In the genomic region with DNA sequence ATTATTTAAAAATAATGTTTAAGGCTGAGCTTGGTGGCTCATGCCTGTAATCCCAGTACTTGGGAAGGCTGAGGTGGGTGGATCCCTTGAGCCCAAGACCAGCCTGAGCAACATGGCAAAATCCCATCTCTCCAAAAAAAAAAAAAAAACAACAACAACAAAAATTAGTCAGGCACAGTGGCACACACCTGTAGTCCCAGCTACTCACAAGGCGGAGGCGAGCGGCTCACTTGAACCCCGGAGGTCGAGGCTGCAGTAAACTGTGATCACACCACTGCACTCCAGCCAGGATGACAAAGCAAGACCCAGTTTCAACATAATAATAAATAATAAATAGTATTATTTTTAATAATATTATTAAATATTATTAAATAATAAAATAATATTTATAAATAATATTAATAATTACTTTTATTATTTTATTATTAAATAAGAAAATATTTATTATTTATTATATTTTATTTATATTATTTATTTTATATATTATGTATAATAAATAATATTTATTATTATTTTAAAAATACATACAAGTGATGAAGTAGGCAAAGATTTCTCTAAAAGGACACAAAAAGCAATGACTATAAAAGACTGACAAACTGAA, we compare ENCODE assay signal across 22 cellular contexts. TPM values are rescaled to one million over a fixed set of nuclear protein-coding genes. Genes with fewer than 3 reads are reported as not detected.
"Had no signal": no experiment of that assay in that cellular context is flagged by ENCODE, and none has a peak within 500 bp of the region (broad histone marks: within the 10 kb centered on the region; RNA-seq: fewer than 3 reads in every experiment).

No MANE protein-coding gene starts in this region.

- H3K4me1 ChIP-seq: left ventricle myocardium inferior, lower lobe of right lung, neural progenitor cell, prostate gland, transverse colon had no signal

- H3K9ac ChIP-seq: neural progenitor cell had no signal

- H3K9me3 ChIP-seq: left ventricle myocardium inferior, lower lobe of right lung, ovary, prostate gland, right lobe of liver, stomach, thoracic aorta, transverse colon had no signal

- H3K27ac Mint-ChIP-seq: memory B cell; natural killer cell treated with Interleukin-12 subunit alpha and Interleukin-12 subunit beta and Interleukin-15 and Interleukin-18, amount 100 ng/mL, for 72 hours; neural progenitor cell had no signal

- H3K36me3 Mint-ChIP-seq: natural killer cell treated with Interleukin-12 subunit alpha and Interleukin-12 subunit beta and Interleukin-15 and Interleukin-18, amount 100 ng/mL, for 72 hours; neural progenitor cell had no signal

- ATAC-seq: left cardiac atrium; lower lobe of right lung; natural killer cell treated with Interleukin-12 subunit alpha and Interleukin-12 subunit beta and Interleukin-15 and Interleukin-18, amount 100 ng/mL, for 72 hours; right lobe of liver had no signal

- DNase-seq: cortex of kidney; dorsolateral prefrontal cortex; effector CD8-positive, alpha-beta T cell; foreskin melanocyte; left cardiac atrium; left ventricle myocardium inferior; lower lobe of right lung; midbrain; nucleus accumbens; ovary; right lobe of liver; stimulated activated CD4-positive, alpha-beta T cell treated with anti-CD3 and anti-CD28 coated beads, Interleukin-2, amount 100 ng/mL, for 24 hours; stimulated activated naive CD4-positive, alpha-beta T cell; stomach; substantia nigra; transverse colon had no signal

- H3K27me3 ChIP-seq: dorsolateral prefrontal cortex, ovary, right lobe of liver, stomach, transverse colon had no signal

- H3K9me3 Mint-ChIP-seq: memory B cell; natural killer cell treated with Interleukin-12 subunit alpha and Interleukin-12 subunit beta and Interleukin-15 and Interleukin-18, amount 100 ng/mL, for 72 hours; neural progenitor cell had no signal

- FAIRE-seq: keratinocyte had no signal

- H3K4me1 Mint-ChIP-seq: memory B cell had no signal

- H3K27me3 Mint-ChIP-seq: memory B cell; natural killer cell treated with Interleukin-12 subunit alpha and Interleukin-12 subunit beta and Interleukin-15 and Interleukin-18, amount 100 ng/mL, for 72 hours had no signal

- H3K36me3 ChIP-seq: left ventricle myocardium inferior, lower lobe of right lung, neural progenitor cell, ovary, prostate gland, stomach, thoracic aorta, transverse colon had no signal

- H3K4me3 ChIP-seq: dorsolateral prefrontal cortex, left ventricle myocardium inferior, lower lobe of right lung, neural progenitor cell, ovary, prostate gland, right lobe of liver, stomach, thoracic aorta, transverse colon had no signal

- H3K27ac ChIP-seq: dorsolateral prefrontal cortex, left ventricle myocardium inferior, lower lobe of right lung, neural progenitor cell, ovary, prostate gland, stomach, thoracic aorta, transverse colon had no signal

- H3K4me3 Mint-ChIP-seq: memory B cell; natural killer cell treated with Interleukin-12 subunit alpha and Interleukin-12 subunit beta and Interleukin-15 and Interleukin-18, amount 100 ng/mL, for 72 hours had no signal

RNA-seq across cellular contexts. Expression of gene RARRES2, which starts 26.7 kb away (rescaled TPM):
- total RNA-seq: natural killer cell treated with Interleukin-12 subunit alpha and Interleukin-12 subunit beta and Interleukin-15 and Interleukin-18, amount 100 ng/mL, for 72 hours had no signal
- polyA plus RNA-seq: keratinocyte had no signal
